Comparison of ENCODE assay signal across 8 cellular contexts in the genomic region with DNA sequence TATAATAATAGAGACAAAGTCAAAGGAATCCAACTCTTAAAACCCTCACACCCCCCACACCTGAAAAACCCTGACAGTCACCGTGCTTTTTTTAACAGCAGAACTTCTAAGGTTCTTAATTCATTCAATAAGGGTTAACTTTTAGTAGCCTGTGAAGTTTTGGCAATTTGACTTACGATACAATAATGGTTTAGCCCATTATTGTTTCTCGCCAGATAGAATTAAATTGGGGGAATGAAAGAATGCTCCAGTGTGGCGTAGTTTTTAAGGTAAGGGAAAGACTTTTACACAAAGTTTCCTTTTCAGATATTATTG. TPM values are rescaled to one million over a fixed set of nuclear protein-coding genes. Genes with fewer than 3 reads are reported as not detected.
DNase-seq lines count a peak whose midpoint lies in the region; ATAC-seq, FAIRE-seq and TF ChIP-seq lines count a peak whose summit lies in the region.

No MANE protein-coding gene starts in this region.

- no peaks in the 10 kb centered on the region for H3K27me3 ChIP-seq in tibial nerve

- H3K4me3 ChIP-seq in kidney (ENCODE audit: low read length in 2 of 2) = peak overlapping the region; percentile 95 to 97
- peak overlapping the region; percentile 60 to 74 (median 68) for H3K4me3 ChIP-seq in tibial nerve

- H3K4me3 Mint-ChIP-seq in activated T-cell treated with anti-CD3 and anti-CD28 coated beads, Interleukin-2, amount 50 U/mL, for 4 hours = peak overlapping the region; percentile 100
- H3K4me3 Mint-ChIP-seq in activated CD8-positive, alpha-beta T cell treated with anti-CD3 and anti-CD28 coated beads, Interleukin-2, amount 10 ng/mL, durations not matched to agents 7 days and 5 days = peak overlapping the region; percentile 99

- TF ChIP-seq POLR2A in tibial nerve (IDR thresholded peaks at IDR 0.05) = no peak

- H3K9me3 Mint-ChIP-seq in activated T-cell treated with anti-CD3 and anti-CD28 coated beads, Interleukin-2, amount 50 U/mL, for 4 hours = no peaks in the 10 kb centered on the region
- no peaks in the 10 kb centered on the region for H3K9me3 Mint-ChIP-seq in activated CD8-positive, alpha-beta T cell treated with anti-CD3 and anti-CD28 coated beads, Interleukin-2, amount 10 ng/mL, durations not matched to agents 7 days and 5 days (ENCODE audit: insufficient read depth)

- WGBS in tibial nerve, 2 donors = 26 to 27% methylated on average over 4 of the region's 4 CpGs

- FAIRE-seq in kidney (lab: Jason Lieb, UNC) = no peak

- CTCF ChIA-PET in activated CD8-positive, alpha-beta T cell treated with anti-CD3 and anti-CD28 coated beads, Interleukin-2, amount 10 ng/mL, durations not matched to agents 7 days and 5 days (lab: Charles Lee) = interaction anchor here (1.2 to 3.2 kb wide), 2 partner anchors 136 to 248 kb away, joined by 3 to 15 read pairs; no protein-coding TSS in a partner anchor

- TF ChIP-seq EP300 in tibial nerve (IDR thresholded peaks at IDR 0.05) = no peak

- peak in 1 of 2 donors; percentile 61 for ATAC-seq in activated T-cell treated with anti-CD3 and anti-CD28 coated beads, Interleukin-2, amount 50 U/mL, for 4 hours
- ATAC-seq in activated CD8-positive, alpha-beta T cell treated with anti-CD3 and anti-CD28 coated beads, Interleukin-2, amount 10 ng/mL, durations not matched to agents 7 days and 5 days = no peak
- no peak for ATAC-seq in GM18519 (IDR thresholded peaks at IDR 0.05; ENCODE audit: low FRiP score, unreplicated experiment)

- peaks cover 25% of the 10 kb centered on the region for H3K4me1 Mint-ChIP-seq in activated T-cell treated with anti-CD3 and anti-CD28 coated beads, Interleukin-2, amount 50 U/mL, for 4 hours (ENCODE audit: low read depth)
- peaks cover 38% of the 10 kb centered on the region for H3K4me1 Mint-ChIP-seq in activated CD8-positive, alpha-beta T cell treated with anti-CD3 and anti-CD28 coated beads, Interleukin-2, amount 10 ng/mL, durations not matched to agents 7 days and 5 days (ENCODE audit: low read depth)

- peaks cover 20% of the 10 kb centered on the region for H3K36me3 Mint-ChIP-seq in activated T-cell treated with anti-CD3 and anti-CD28 coated beads, Interleukin-2, amount 50 U/mL, for 4 hours (ENCODE audit: insufficient read depth)
- H3K36me3 Mint-ChIP-seq in activated CD8-positive, alpha-beta T cell treated with anti-CD3 and anti-CD28 coated beads, Interleukin-2, amount 10 ng/mL, durations not matched to agents 7 days and 5 days (ENCODE audit: low read depth) = peaks cover 36% of the 10 kb centered on the region

- H3K9me3 ChIP-seq in kidney (ENCODE audit: control insufficient read depth in 1 of 2, low read length in 2 of 2) (no peaks in the 10 kb centered on the region), tibial nerve (no peaks in the 10 kb centered on the region)

- no peak for TF ChIP-seq CTCF in kidney (IDR thresholded peaks at IDR 0.05; ENCODE audit: borderline replicate concordance, extremely low read depth, insufficient read depth)
- TF ChIP-seq CTCF in tibial nerve (IDR thresholded peaks at IDR 0.05) = no peak

- H3K27ac ChIP-seq in kidney (ENCODE audit: low read depth in 2 of 2, low read length in 2 of 2) (peak overlapping the region in 1 of 2 donors; percentile 79), tibial nerve (peak overlapping the region; percentile 80 to 92 (median 89))

- peaks cover 7% of the 10 kb centered on the region for H3K27me3 Mint-ChIP-seq in activated T-cell treated with anti-CD3 and anti-CD28 coated beads, Interleukin-2, amount 50 U/mL, for 4 hours (ENCODE audit: low read depth)
- no peaks in the 10 kb centered on the region for H3K27me3 Mint-ChIP-seq in activated CD8-positive, alpha-beta T cell treated with anti-CD3 and anti-CD28 coated beads, Interleukin-2, amount 10 ng/mL, durations not matched to agents 7 days and 5 days (ENCODE audit: low read depth)

- H3K4me1 ChIP-seq in kidney (ENCODE audit: control insufficient read depth in 1 of 2, insufficient read depth in 1 of 2, low read depth in 1 of 2, low read length in 2 of 2) (peaks cover 6 to 7% of the 10 kb centered on the region in 2 donors), tibial nerve (peaks cover 0 to 28% (median 6%) of the 10 kb centered on the region in 4 donors)

- peak overlapping the region; percentile 75 to 86 for H3K9ac ChIP-seq in kidney (ENCODE audit: low read length in 2 of 2)

- H3K36me3 ChIP-seq in kidney (ENCODE audit: control insufficient read depth in 1 of 2, insufficient read depth in 2 of 2, low read length in 2 of 2) (peaks cover 0 to 5% of the 10 kb centered on the region in 2 donors), tibial nerve (peaks cover 0 to 13% (median 0%) of the 10 kb centered on the region in 3 donors)

- intact Hi-C loops in kidney (cut with DNase I) = no loop called here

- peak overlapping the region; percentile 100 for H3K27ac Mint-ChIP-seq in activated CD8-positive, alpha-beta T cell treated with anti-CD3 and anti-CD28 coated beads, Interleukin-2, amount 10 ng/mL, durations not matched to agents 7 days and 5 days

- POLR2A ChIA-PET in activated CD8-positive, alpha-beta T cell treated with anti-CD3 and anti-CD28 coated beads, Interleukin-2, amount 10 ng/mL, durations not matched to agents 7 days and 5 days (lab: Charles Lee) = interaction anchor here (0.6 to 2.2 kb wide), 12 partner anchors 12 to 932 kb away, joined by 3 to 10 read pairs (median 6); partner anchors contain the start of genes SMIM10L1 and YBX3

- DNase-seq in activated T-cell treated with anti-CD3 and anti-CD28 coated beads, Interleukin-2, amount 50 U/mL, for 4 hours = no peak
- DNase-seq in activated T-cell treated with anti-CD3 and anti-CD28 coated beads, Interleukin-2, amount 50 U/mL, for 1 hour = no peak
- no peak for DNase-seq in activated CD8-positive, alpha-beta T cell treated with anti-CD3 and anti-CD28 coated beads, Interleukin-2, amount 10 ng/mL, durations not matched to agents 7 days and 5 days
- DNase-seq in kidney (no peak), tibial nerve (ENCODE audit: low spot score in 2 of 2) (no peak), DMS114 treated with DMSO at 0.1 percent for 48 hours (lab: John Stamatoyannopoulos, UW; ENCODE audit: unreplicated experiment) (no peak), KG1 (lab: John Stamatoyannopoulos, UW) (no peak)

RNA-seq across cellular contexts. Expression of gene MAGOHB, which starts 0.6 kb away (rescaled TPM):
- 100 to 1,000 TPM in 1 of 3 donors, 10 to 100 TPM in 2; 78.1 to 104 (median 98.0) TPM for total RNA-seq in activated T-cell treated with anti-CD3 and anti-CD28 coated beads, Interleukin-2, amount 50 U/mL, for 4 hours
- 10 to 100 TPM; 73.9 to 76.9 TPM for total RNA-seq in activated CD8-positive, alpha-beta T cell treated with anti-CD3 and anti-CD28 coated beads, Interleukin-2, amount 10 ng/mL, durations not matched to agents 7 days and 5 days
- total RNA-seq in kidney (20.0 TPM), tibial nerve (10 to 100 TPM in 3 of 4 donors, 1 to 10 TPM in 1; 6.5 to 24.5 (median 17.1) TPM)
- 31.7 TPM for polyA plus RNA-seq in kidney (ENCODE audit: insufficient read depth, low read depth, low replicate concordance)

RNA-seq across cellular contexts. Expression of gene STYK1, which starts 59.8 kb away (rescaled TPM):
- under 1 TPM; 0.25 to 0.33 (median 0.32) TPM for total RNA-seq in activated T-cell treated with anti-CD3 and anti-CD28 coated beads, Interleukin-2, amount 50 U/mL, for 4 hours
- 1 to 10 TPM; 5.3 to 5.9 TPM for total RNA-seq in activated CD8-positive, alpha-beta T cell treated with anti-CD3 and anti-CD28 coated beads, Interleukin-2, amount 10 ng/mL, durations not matched to agents 7 days and 5 days
- total RNA-seq in kidney = 1.6 TPM
- 0.58 TPM for polyA plus RNA-seq in kidney (ENCODE audit: insufficient read depth, low read depth, low replicate concordance)
- under 1 TPM in 1 of 4 donors, not detected in 3; 0.44 TPM for total RNA-seq in tibial nerve
